1 cellular context compared by ENCODE assay signal in the genomic region with DNA sequence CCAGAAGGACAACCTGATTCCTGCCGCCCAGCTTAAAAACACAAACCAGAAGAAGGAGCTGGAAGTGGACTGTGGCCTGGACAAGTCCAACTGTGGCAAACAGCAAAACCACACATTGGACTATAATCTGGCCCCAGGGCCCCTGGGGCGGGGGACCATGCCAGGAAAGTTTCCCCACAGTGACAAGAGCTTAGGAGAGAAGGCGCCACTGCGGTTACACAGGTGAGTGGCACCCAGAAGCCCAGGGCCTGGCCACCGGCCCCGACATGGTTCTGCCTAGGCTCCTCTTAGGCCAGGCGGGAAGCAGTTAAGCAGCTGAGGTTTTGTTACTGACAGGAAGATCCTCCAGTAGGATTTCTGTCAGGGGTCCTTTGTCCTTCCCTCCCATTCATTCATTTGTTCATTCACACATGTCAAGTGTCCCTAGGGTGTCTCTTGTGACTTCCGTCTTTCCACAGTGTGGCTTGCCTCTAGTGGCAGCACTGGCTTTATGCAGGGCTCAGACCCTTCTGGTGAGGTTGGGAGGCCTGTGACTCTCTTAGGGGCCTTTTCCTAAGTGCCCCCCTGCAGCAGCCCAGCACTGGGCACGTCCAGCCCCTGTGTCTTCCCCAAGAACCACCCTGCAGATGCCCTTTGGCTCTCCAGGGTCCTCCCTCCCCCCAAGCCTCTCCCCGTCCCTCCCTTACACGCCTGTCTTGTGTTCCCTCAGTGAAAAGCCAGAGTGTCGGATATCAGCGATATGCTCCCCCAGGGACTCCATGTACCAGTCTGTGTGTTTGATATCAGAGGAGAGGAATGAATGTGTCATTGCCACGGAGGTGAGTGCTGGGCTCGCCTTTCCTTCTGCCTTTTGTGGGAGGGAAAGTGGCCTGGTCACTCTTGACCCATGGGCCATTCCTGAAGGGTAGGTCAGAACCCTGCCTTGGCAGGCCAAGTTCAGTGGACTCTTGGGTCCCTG.
TF ChIP-seq lines count a peak whose summit lies in the region.

No MANE protein-coding gene starts in this region.

TF ChIP-seq in H1, 55 proteins besides CTCF, POLR2A, EP300 and RAD21:
- TF ChIP-seq NRF1 (IDR thresholded peaks at IDR 0.05; ENCODE audit: low read depth, low read length) (no peak), FOSL1 (IDR thresholded peaks at IDR 0.05; ENCODE audit: insufficient read depth, low read depth, low read length) (no peak), ZNF274 (IDR thresholded peaks at IDR 0.05; ENCODE audit: borderline replicate concordance, extremely low read depth, low read length) (no peak), GABPA (IDR thresholded peaks at IDR 0.05; ENCODE audit: borderline replicate concordance, insufficient read depth, low read length) (no peak), KDM5A (IDR thresholded peaks at IDR 0.05; ENCODE audit: low read length) (no peak), TAF1 (IDR thresholded peaks at IDR 0.05; ENCODE audit: low read depth, low read length) (no peak), GTF2F1 (IDR thresholded peaks at IDR 0.05; ENCODE audit: borderline replicate concordance, low read depth, low read length) (no peak), CEBPB (IDR thresholded peaks at IDR 0.05; ENCODE audit: low read depth, low read length) (no peak), JUND (IDR thresholded peaks at IDR 0.05; ENCODE audit: low read length) (no peak), KDM4A (IDR thresholded peaks at IDR 0.05; ENCODE audit: low read depth, low read length, severe bottlenecking) (no peak), RXRA (IDR thresholded peaks at IDR 0.05; ENCODE audit: insufficient read depth, low read depth, low read length) (no peak), SP1 (IDR thresholded peaks at IDR 0.05; ENCODE audit: low read depth, low read length) (no peak), POLR2AphosphoS5 (IDR thresholded peaks at IDR 0.05; ENCODE audit: low read depth, low read length) (no peak)
- TF ChIP-seq, protein P1, sequence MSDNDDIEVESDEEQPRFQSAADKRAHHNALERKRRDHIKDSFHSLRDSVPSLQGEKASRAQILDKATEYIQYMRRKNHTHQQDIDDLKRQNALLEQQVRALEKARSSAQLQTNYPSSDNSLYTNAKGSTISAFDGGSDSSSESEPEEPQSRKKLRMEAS (IDR thresholded peaks at IDR 0.05): no peak
- TF ChIP-seq, protein P2, sequence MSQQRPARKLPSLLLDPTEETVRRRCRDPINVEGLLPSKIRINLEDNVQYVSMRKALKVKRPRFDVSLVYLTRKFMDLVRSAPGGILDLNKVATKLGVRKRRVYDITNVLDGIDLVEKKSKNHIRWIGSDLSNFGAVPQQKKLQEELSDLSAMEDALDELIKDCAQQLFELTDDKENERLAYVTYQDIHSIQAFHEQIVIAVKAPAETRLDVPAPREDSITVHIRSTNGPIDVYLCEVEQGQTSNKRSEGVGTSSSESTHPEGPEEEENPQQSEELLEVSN (IDR thresholded peaks at IDR 0.05): no peak
TF ChIP-seq in H1: peak in this region for 0.
